1 cellular context compared by ENCODE assay signal in genomic region chr5:109601736-109602135, GRCh38.
TF ChIP-seq lines count a peak whose summit lies in the region.

No MANE protein-coding gene starts in this region.

TF ChIP-seq in H1, 55 proteins besides CTCF, POLR2A, EP300 and RAD21 (continued from another document):
- TF ChIP-seq TAF7 (optimal IDR thresholded peaks at IDR 0.05; ENCODE audit: borderline replicate concordance, low read depth, low read length), result no peak
- no peak for TF ChIP-seq SAP30 (IDR thresholded peaks at IDR 0.05; ENCODE audit: insufficient read depth, insufficient replicate concordance, low read length)
- TF ChIP-seq TCF12 (IDR thresholded peaks at IDR 0.05; ENCODE audit: low read depth, low read length), result no peak
- no peak for TF ChIP-seq TAF1 (IDR thresholded peaks at IDR 0.05; ENCODE audit: low read depth, low read length)
- TF ChIP-seq RXRA (IDR thresholded peaks at IDR 0.05; ENCODE audit: insufficient read depth, low read depth, low read length), result no peak
- TF ChIP-seq SRF (IDR thresholded peaks at IDR 0.05; ENCODE audit: low read depth, low read length), result no peak
TF ChIP-seq in H1: peak in this region for 0.
